ENCODE assay signal across 1 cellular context in genomic region chr18:49813321-49814146, GRCh38.
TF ChIP-seq lines count a peak whose summit lies in the region.

ACAA2 (minus strand) TSS chr18:49813533; CDS start chr18:49813484, 49 bp downstream.

TF ChIP-seq in HepG2, 621 proteins besides CTCF, POLR2A, EP300 and RAD21 (continued from another document and continues in another):
- TF ChIP-seq SMAD1 (CRISPR knock-in tag; IDR thresholded peaks at IDR 0.05; ENCODE audit: borderline replicate concordance, low read depth) (peak; percentile 38; the same call in 1 of the 2 replicates), ZNF292 (CRISPR knock-in tag; IDR thresholded peaks at IDR 0.05; ENCODE audit: borderline replicate concordance, low read depth) (no peak), RFXAP (CRISPR knock-in tag; IDR thresholded peaks at IDR 0.05; ENCODE audit: borderline replicate concordance) (no peak), ZNF609 (CRISPR knock-in tag; IDR thresholded peaks at IDR 0.05; ENCODE audit: borderline replicate concordance) (peak; percentile 37; the same call in 1 of the 2 replicates), POLR2G (IDR thresholded peaks at IDR 0.05; ENCODE audit: low read depth, low read length) (peak; percentile 78), TBX2 (CRISPR knock-in tag; IDR thresholded peaks at IDR 0.05; ENCODE audit: borderline replicate concordance) (peak; percentile 57; the same call in 1 of the 2 replicates), CEBPG (CRISPR knock-in tag; IDR thresholded peaks at IDR 0.05) (peak; percentile 17; the same call in 1 of the 2 replicates), ZBTB42 (CRISPR knock-in tag; IDR thresholded peaks at IDR 0.05) (no peak), ZMYM4 (CRISPR knock-in tag; IDR thresholded peaks at IDR 0.05) (no peak), SNAPC5 (CRISPR knock-in tag; IDR thresholded peaks at IDR 0.05; ENCODE audit: borderline replicate concordance) (no peak), SMARCC2 (IDR thresholded peaks at IDR 0.05) (no peak), ZNF160 (CRISPR knock-in tag; IDR thresholded peaks at IDR 0.05) (no peak; the same call in 1 of the 2 replicates), NONO (IDR thresholded peaks at IDR 0.05) (no peak), NONO (CRISPR knock-in tag; conservative IDR thresholded peaks at IDR 0.05) (peak; percentile 69), MLX (CRISPR knock-in tag; IDR thresholded peaks at IDR 0.05) (no peak), ZNF12 (CRISPR knock-in tag; IDR thresholded peaks at IDR 0.05) (no peak), ZNF816 (CRISPR knock-in tag; IDR thresholded peaks at IDR 0.05; ENCODE audit: borderline replicate concordance) (no peak), HNRNPUL1 (IDR thresholded peaks at IDR 0.05; ENCODE audit: low read depth, low read length) (no peak), RFXANK (CRISPR knock-in tag; IDR thresholded peaks at IDR 0.05) (no peak), CREBL2 (CRISPR knock-in tag; IDR thresholded peaks at IDR 0.05; ENCODE audit: borderline replicate concordance) (no peak), ETV6 (CRISPR knock-in tag; conservative IDR thresholded peaks at IDR 0.05) (no peak), ONECUT2 (CRISPR knock-in tag; IDR thresholded peaks at IDR 0.05) (no peak), BRD4 (CRISPR knock-in tag; IDR thresholded peaks at IDR 0.05) (peak; percentile 27; the same call in 1 of the 2 replicates), ZNF839 (CRISPR knock-in tag; IDR thresholded peaks at IDR 0.05; ENCODE audit: borderline replicate concordance) (no peak), GATA4 (IDR thresholded peaks at IDR 0.05; ENCODE audit: borderline replicate concordance, low read depth) (no peak; the same call in 1 of the 2 replicates), ZNF136 (CRISPR knock-in tag; IDR thresholded peaks at IDR 0.05; ENCODE audit: low read depth) (0 out of 2 replicates have a peak, but pooled peaks have one; percentile 9), ZNF329 (CRISPR knock-in tag; IDR thresholded peaks at IDR 0.05; ENCODE audit: low read depth) (no peak)
- TF ChIP-seq, protein P1, sequence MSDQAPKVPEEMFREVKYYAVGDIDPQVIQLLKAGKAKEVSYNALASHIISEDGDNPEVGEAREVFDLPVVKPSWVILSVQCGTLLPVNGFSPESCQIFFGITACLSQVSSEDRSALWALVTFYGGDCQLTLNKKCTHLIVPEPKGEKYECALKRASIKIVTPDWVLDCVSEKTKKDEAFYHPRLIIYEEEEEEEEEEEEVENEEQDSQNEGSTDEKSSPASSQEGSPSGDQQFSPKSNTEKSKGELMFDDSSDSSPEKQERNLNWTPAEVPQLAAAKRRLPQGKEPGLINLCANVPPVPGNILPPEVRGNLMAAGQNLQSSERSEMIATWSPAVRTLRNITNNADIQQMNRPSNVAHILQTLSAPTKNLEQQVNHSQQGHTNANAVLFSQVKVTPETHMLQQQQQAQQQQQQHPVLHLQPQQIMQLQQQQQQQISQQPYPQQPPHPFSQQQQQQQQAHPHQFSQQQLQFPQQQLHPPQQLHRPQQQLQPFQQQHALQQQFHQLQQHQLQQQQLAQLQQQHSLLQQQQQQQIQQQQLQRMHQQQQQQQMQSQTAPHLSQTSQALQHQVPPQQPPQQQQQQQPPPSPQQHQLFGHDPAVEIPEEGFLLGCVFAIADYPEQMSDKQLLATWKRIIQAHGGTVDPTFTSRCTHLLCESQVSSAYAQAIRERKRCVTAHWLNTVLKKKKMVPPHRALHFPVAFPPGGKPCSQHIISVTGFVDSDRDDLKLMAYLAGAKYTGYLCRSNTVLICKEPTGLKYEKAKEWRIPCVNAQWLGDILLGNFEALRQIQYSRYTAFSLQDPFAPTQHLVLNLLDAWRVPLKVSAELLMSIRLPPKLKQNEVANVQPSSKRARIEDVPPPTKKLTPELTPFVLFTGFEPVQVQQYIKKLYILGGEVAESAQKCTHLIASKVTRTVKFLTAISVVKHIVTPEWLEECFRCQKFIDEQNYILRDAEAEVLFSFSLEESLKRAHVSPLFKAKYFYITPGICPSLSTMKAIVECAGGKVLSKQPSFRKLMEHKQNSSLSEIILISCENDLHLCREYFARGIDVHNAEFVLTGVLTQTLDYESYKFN (CRISPR knock-in tag; conservative IDR thresholded peaks at IDR 0.05) = peak; percentile 47
- TF ChIP-seq, protein P2, sequence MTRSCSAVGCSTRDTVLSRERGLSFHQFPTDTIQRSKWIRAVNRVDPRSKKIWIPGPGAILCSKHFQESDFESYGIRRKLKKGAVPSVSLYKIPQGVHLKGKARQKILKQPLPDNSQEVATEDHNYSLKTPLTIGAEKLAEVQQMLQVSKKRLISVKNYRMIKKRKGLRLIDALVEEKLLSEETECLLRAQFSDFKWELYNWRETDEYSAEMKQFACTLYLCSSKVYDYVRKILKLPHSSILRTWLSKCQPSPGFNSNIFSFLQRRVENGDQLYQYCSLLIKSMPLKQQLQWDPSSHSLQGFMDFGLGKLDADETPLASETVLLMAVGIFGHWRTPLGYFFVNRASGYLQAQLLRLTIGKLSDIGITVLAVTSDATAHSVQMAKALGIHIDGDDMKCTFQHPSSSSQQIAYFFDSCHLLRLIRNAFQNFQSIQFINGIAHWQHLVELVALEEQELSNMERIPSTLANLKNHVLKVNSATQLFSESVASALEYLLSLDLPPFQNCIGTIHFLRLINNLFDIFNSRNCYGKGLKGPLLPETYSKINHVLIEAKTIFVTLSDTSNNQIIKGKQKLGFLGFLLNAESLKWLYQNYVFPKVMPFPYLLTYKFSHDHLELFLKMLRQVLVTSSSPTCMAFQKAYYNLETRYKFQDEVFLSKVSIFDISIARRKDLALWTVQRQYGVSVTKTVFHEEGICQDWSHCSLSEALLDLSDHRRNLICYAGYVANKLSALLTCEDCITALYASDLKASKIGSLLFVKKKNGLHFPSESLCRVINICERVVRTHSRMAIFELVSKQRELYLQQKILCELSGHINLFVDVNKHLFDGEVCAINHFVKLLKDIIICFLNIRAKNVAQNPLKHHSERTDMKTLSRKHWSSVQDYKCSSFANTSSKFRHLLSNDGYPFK (CRISPR knock-in tag; IDR thresholded peaks at IDR 0.05; ENCODE audit: borderline replicate concordance) = no peak; the same call in 1 of the 2 replicates
- TF ChIP-seq, protein P3, sequence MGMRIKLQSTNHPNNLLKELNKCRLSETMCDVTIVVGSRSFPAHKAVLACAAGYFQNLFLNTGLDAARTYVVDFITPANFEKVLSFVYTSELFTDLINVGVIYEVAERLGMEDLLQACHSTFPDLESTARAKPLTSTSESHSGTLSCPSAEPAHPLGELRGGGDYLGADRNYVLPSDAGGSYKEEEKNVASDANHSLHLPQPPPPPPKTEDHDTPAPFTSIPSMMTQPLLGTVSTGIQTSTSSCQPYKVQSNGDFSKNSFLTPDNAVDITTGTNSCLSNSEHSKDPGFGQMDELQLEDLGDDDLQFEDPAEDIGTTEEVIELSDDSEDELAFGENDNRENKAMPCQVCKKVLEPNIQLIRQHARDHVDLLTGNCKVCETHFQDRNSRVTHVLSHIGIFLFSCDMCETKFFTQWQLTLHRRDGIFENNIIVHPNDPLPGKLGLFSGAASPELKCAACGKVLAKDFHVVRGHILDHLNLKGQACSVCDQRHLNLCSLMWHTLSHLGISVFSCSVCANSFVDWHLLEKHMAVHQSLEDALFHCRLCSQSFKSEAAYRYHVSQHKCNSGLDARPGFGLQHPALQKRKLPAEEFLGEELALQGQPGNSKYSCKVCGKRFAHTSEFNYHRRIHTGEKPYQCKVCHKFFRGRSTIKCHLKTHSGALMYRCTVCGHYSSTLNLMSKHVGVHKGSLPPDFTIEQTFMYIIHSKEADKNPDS (CRISPR knock-in tag; IDR thresholded peaks at IDR 0.05) = no peak
- TF ChIP-seq, protein P4, sequence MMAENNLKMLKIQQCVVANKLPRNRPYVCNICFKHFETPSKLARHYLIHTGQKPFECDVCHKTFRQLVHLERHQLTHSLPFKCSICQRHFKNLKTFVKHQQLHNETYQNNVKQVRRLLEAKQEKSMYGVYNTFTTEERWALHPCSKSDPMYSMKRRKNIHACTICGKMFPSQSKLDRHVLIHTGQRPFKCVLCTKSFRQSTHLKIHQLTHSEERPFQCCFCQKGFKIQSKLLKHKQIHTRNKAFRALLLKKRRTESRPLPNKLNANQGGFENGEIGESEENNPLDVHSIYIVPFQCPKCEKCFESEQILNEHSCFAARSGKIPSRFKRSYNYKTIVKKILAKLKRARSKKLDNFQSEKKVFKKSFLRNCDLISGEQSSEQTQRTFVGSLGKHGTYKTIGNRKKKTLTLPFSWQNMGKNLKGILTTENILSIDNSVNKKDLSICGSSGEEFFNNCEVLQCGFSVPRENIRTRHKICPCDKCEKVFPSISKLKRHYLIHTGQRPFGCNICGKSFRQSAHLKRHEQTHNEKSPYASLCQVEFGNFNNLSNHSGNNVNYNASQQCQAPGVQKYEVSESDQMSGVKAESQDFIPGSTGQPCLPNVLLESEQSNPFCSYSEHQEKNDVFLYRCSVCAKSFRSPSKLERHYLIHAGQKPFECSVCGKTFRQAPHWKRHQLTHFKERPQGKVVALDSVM (CRISPR knock-in tag; IDR thresholded peaks at IDR 0.05) = no peak
- TF ChIP-seq, protein P5, sequence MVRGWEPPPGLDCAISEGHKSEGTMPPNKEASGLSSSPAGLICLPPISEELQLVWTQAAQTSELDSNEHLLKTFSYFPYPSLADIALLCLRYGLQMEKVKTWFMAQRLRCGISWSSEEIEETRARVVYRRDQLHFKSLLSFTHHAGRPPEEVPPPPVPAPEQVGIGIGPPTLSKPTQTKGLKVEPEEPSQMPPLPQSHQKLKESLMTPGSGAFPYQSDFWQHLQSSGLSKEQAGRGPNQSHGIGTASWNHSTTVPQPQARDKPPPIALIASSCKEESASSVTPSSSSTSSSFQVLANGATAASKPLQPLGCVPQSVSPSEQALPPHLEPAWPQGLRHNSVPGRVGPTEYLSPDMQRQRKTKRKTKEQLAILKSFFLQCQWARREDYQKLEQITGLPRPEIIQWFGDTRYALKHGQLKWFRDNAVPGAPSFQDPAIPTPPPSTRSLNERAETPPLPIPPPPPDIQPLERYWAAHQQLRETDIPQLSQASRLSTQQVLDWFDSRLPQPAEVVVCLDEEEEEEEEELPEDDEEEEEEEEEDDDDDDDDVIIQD (CRISPR knock-in tag; IDR thresholded peaks at IDR 0.05; ENCODE audit: low read depth) = no peak
- TF ChIP-seq, protein P6, sequence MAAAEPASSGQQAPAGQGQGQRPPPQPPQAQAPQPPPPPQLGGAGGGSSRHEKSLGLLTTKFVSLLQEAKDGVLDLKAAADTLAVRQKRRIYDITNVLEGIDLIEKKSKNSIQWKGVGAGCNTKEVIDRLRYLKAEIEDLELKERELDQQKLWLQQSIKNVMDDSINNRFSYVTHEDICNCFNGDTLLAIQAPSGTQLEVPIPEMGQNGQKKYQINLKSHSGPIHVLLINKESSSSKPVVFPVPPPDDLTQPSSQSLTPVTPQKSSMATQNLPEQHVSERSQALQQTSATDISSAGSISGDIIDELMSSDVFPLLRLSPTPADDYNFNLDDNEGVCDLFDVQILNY (CRISPR knock-in tag; conservative IDR thresholded peaks at IDR 0.05) = no peak
- TF ChIP-seq, protein P7, sequence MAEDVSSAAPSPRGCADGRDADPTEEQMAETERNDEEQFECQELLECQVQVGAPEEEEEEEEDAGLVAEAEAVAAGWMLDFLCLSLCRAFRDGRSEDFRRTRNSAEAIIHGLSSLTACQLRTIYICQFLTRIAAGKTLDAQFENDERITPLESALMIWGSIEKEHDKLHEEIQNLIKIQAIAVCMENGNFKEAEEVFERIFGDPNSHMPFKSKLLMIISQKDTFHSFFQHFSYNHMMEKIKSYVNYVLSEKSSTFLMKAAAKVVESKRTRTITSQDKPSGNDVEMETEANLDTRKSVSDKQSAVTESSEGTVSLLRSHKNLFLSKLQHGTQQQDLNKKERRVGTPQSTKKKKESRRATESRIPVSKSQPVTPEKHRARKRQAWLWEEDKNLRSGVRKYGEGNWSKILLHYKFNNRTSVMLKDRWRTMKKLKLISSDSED (CRISPR knock-in tag; IDR thresholded peaks at IDR 0.05) = 0 out of 2 replicates have a peak, but pooled peaks have one; percentile 71
- TF ChIP-seq, protein P8, sequence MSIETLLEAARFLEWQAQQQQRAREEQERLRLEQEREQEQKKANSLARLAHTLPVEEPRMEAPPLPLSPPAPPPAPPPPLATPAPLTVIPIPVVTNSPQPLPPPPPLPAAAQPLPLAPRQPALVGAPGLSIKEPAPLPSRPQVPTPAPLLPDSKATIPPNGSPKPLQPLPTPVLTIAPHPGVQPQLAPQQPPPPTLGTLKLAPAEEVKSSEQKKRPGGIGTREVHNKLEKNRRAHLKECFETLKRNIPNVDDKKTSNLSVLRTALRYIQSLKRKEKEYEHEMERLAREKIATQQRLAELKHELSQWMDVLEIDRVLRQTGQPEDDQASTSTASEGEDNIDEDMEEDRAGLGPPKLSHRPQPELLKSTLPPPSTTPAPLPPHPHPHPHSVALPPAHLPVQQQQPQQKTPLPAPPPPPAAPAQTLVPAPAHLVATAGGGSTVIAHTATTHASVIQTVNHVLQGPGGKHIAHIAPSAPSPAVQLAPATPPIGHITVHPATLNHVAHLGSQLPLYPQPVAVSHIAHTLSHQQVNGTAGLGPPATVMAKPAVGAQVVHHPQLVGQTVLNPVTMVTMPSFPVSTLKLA (IDR thresholded peaks at IDR 0.05) = no peak
